ENCODE assay signal across 1 cellular context in the genomic region with DNA sequence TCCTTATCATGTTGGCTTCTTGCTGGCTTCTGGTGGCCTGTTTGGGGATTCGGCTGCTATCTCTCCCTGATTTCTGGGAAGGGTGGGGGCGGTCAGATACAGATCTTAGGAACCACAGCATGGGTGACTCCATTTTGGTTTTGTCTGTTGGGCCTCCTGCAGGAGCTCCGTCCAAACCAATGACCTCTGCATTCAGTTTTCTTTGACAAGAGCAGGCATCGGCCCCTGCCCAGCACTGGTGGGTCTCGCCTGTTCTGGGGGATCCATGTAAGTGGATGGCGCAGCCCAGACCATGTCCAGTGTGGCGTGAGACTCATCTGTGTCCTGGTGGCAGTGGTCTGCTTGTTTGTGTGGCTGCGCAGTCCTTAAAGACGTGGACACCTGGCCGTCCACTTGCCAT.
TF ChIP-seq lines count a peak whose summit lies in the region.

No MANE protein-coding gene starts in this region.

TF ChIP-seq in H1, 55 proteins besides CTCF, POLR2A, EP300 and RAD21:
- no peak for TF ChIP-seq BCL11A (IDR thresholded peaks at IDR 0.05; ENCODE audit: low read depth in 2 of 2, low read length in 2 of 2)
- no peak for TF ChIP-seq POU5F1 (IDR thresholded peaks at IDR 0.05; ENCODE audit: low read depth, low read length)
- TF ChIP-seq GTF2F1 (IDR thresholded peaks at IDR 0.05; ENCODE audit: borderline replicate concordance, low read depth, low read length), result no peak
TF ChIP-seq in H1: peak in this region for 0.
